Comparison of ENCODE assay signal across 17 cellular contexts in the genomic region with DNA sequence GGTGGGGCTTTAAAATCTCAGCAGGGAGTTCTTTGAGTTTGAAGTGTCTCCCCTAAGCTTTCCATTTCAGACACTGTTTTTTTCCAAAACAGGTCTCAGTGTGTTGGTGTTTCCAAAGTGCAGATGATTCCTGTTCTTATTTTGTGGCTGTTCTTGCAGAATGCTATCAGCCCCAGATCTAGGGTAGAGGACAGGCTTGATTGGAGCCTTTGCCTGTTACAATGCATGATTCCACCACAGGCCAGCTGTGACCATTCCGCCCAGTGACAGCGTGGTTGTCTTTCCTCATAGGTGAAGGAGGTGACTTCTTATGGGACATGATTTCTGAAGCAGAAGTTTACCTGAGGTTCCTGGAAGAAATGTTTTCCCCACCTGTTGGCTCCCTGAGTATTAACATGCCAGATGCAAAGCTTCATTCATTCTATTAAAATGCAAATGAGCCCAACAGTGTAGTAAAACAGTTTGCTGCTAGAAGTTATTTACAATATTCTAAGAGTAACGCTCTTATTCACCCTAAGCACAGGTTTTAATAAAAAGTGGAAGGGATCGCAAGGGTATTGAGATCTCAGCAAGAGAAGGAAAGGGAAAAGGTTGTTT. TPM values are rescaled to one million over a fixed set of nuclear protein-coding genes. Genes with fewer than 3 reads are reported as not detected.
DNase-seq lines count a peak whose midpoint lies in the region; ATAC-seq, FAIRE-seq and TF ChIP-seq lines count a peak whose summit lies in the region.
"Had no signal": no experiment of that assay in that cellular context is flagged by ENCODE, and none has a peak within 500 bp of the region (broad histone marks: within the 10 kb centered on the region; RNA-seq: fewer than 3 reads in every experiment).

No MANE protein-coding gene starts in this region.

- no peak overlapping the region for H2AFZ ChIP-seq in GM23338

- peak overlapping the region; percentile 48 for H3K4me3 Mint-ChIP-seq in GM23338
- H3K4me3 Mint-ChIP-seq: activated B cell treated with CpG ODN at 0.5 μM for 24 hours; effector memory CD8-positive, alpha-beta T cell had no signal

- WGBS in psoas muscle, 3 donors, result 90 to 93% (median 91%) methylated on average over 4 of the region's 4 CpGs

- H3K9me3 ChIP-seq in iPS-18a (ENCODE audit: control insufficient read depth, low read depth, low read length) (no peaks in the 10 kb centered on the region), psoas muscle (no peaks in the 10 kb centered on the region), tibial artery (no peaks in the 10 kb centered on the region)
- H3K9me3 ChIP-seq: SK-N-SH had no signal

- H3K9me3 Mint-ChIP-seq in GM23338, result peaks cover 3% of the 10 kb centered on the region; the same call in 1 of the 3 replicates
- H3K9me3 Mint-ChIP-seq: activated B cell treated with CpG ODN at 0.5 μM for 24 hours; effector memory CD8-positive, alpha-beta T cell had no signal

- intact Hi-C loops in psoas muscle (cut with DNase I) (no loop called here), tibial artery (cut with DNase I; ENCODE audit: low total_unique reads) (no loop called here)

- H3K4me1 ChIP-seq in GM23338 (ENCODE audit: insufficient read depth), result peaks cover 25% of the 10 kb centered on the region
- H3K4me1 ChIP-seq in iPS-18a (ENCODE audit: control insufficient read depth, low read depth, low read length), result peaks cover 25% of the 10 kb centered on the region
- H3K4me1 ChIP-seq in psoas muscle, result peaks cover 15% of the 10 kb centered on the region
- H3K4me1 ChIP-seq in tibial artery, result peaks cover 0 to 29% (median 13%) of the 10 kb centered on the region in 4 donors

- ATAC-seq in GM23338, result peak; percentile 80
- ATAC-seq in psoas muscle, result peak; percentile 34 to 65 (median 54)
- ATAC-seq: effector memory CD8-positive, alpha-beta T cell had no signal

- H3K36me3 Mint-ChIP-seq in GM23338 (ENCODE audit: low read depth), result no peaks in the 10 kb centered on the region; the same call in 2 of the 3 replicates

- peak overlapping the region; percentile 72 for H3K27ac Mint-ChIP-seq in GM23338
- H3K27ac Mint-ChIP-seq: activated B cell treated with CpG ODN at 0.5 μM for 24 hours; effector memory CD8-positive, alpha-beta T cell had no signal

- no peak for FAIRE-seq in frontal cortex (lab: Jason Lieb, UNC)
- FAIRE-seq: G401.6 had no signal

- H4K20me1 ChIP-seq in GM23338 (replicated peaks; ENCODE audit: insufficient read depth), result no peaks in the 10 kb centered on the region

- H3K4me1 Mint-ChIP-seq in GM23338, result peaks cover 31% of the 10 kb centered on the region

- H3K27ac ChIP-seq in GM23338 (ENCODE audit: low read depth), result peak overlapping the region; percentile 11; the same call in 1 of the 2 replicates
- no peak overlapping the region for H3K27ac ChIP-seq in iPS-18a (ENCODE audit: low read length)
- no peak overlapping the region for H3K27ac ChIP-seq in psoas muscle
- H3K27ac ChIP-seq in tibial artery, result no peak overlapping the region

- H3K27me3 Mint-ChIP-seq in GM23338 (ENCODE audit: insufficient read depth, low read depth, poor library complexity), result peaks cover 3% of the 10 kb centered on the region

- DNase-seq in GM23338 (ENCODE audit: low spot score), result peak; percentile 36
- DNase-seq in NCI-H526 treated with DMSO at 0.1 percent for 48 hours (lab: John Stamatoyannopoulos, UW), result peak; percentile 91
- DNase-seq in psoas muscle, result no peak
- DNase-seq in NCI-H128 (lab: John Stamatoyannopoulos, UW; ENCODE audit: unreplicated experiment), result no peak
- DNase-seq in NCI-H1417 (lab: John Stamatoyannopoulos, UW), result no peak
- DNase-seq in tibial artery, result no peak
- DNase-seq in frontal cortex (ENCODE audit: low spot score in 2 of 2), result no peak
- DNase-seq: activated B cell treated with CpG ODN at 0.5 μM for 24 hours; activated T-cell treated with anti-CD3 and anti-CD28 coated beads, Interleukin-2, amount 50 U/mL, for 1 hour; aorta; C1 segment of cervical spinal cord; effector memory CD8-positive, alpha-beta T cell; NCI-H1105; SK-N-SH had no signal

- peak overlapping the region; percentile 67 for H3K4me2 ChIP-seq in GM23338
- H3K4me2 ChIP-seq: SK-N-SH had no signal

- no peaks in the 10 kb centered on the region for H3K79me2 ChIP-seq in GM23338 (replicated peaks; ENCODE audit: insufficient read depth)

- H3K4me3 ChIP-seq in GM23338 (peak overlapping the region; percentile 23), iPS-18a (ENCODE audit: low read length) (peak overlapping the region; percentile 43), psoas muscle (peak overlapping the region; percentile 46), tibial artery (no peak overlapping the region)
- H3K4me3 ChIP-seq: lung had no signal

- no peaks in the 10 kb centered on the region for H3K27me3 ChIP-seq in GM23338 (ENCODE audit: insufficient read depth)
- no peaks in the 10 kb centered on the region for H3K27me3 ChIP-seq in iPS-18a (ENCODE audit: control insufficient read depth, insufficient read depth, low read length)
- no peaks in the 10 kb centered on the region for H3K27me3 ChIP-seq in psoas muscle (ENCODE audit: insufficient read depth in 3 of 3, low read length in 2 of 3)
- no peaks in the 10 kb centered on the region for H3K27me3 ChIP-seq in tibial artery

- no peak overlapping the region for H3K9ac ChIP-seq in iPS-18a (ENCODE audit: low read length)
- H3K9ac ChIP-seq: SK-N-SH had no signal

- TF ChIP-seq CTCF in GM23338 (conservative IDR thresholded peaks at IDR 0.05; ENCODE audit: low read depth in 2 of 2) (no peak), psoas muscle (IDR thresholded peaks at IDR 0.05) (no peak), tibial artery (IDR thresholded peaks at IDR 0.05) (no peak)

- 0 out of 2 replicates have a peak, but pooled peaks cover 2% of the 10 kb centered on the region for H3F3A ChIP-seq in GM23338 (replicated peaks; ENCODE audit: low read depth)

- H3K36me3 ChIP-seq in GM23338 (ENCODE audit: insufficient read depth) (no peaks in the 10 kb centered on the region), iPS-18a (ENCODE audit: control insufficient read depth, low read depth, low read length) (no peaks in the 10 kb centered on the region), psoas muscle (ENCODE audit: insufficient read depth in 1 of 2, low read depth in 1 of 2) (no peaks in the 10 kb centered on the region), tibial artery (no peaks in the 10 kb centered on the region)

- no peaks in the 10 kb centered on the region for H3K9me2 ChIP-seq in GM23338 (ENCODE audit: insufficient read depth)
- H3K9me2 ChIP-seq: SK-N-SH had no signal

TF ChIP-seq in GM23338, 12 proteins besides CTCF, POLR2A, EP300 and RAD21 (continues in another document):
- TF ChIP-seq POLR2AphosphoS5 (IDR thresholded peaks at IDR 0.05; ENCODE audit: low read depth), result no peak
- TF ChIP-seq, protein P1, sequence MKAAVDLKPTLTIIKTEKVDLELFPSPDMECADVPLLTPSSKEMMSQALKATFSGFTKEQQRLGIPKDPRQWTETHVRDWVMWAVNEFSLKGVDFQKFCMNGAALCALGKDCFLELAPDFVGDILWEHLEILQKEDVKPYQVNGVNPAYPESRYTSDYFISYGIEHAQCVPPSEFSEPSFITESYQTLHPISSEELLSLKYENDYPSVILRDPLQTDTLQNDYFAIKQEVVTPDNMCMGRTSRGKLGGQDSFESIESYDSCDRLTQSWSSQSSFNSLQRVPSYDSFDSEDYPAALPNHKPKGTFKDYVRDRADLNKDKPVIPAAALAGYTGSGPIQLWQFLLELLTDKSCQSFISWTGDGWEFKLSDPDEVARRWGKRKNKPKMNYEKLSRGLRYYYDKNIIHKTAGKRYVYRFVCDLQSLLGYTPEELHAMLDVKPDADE (IDR thresholded peaks at IDR 0.05), result no peak
- TF ChIP-seq, protein P2, sequence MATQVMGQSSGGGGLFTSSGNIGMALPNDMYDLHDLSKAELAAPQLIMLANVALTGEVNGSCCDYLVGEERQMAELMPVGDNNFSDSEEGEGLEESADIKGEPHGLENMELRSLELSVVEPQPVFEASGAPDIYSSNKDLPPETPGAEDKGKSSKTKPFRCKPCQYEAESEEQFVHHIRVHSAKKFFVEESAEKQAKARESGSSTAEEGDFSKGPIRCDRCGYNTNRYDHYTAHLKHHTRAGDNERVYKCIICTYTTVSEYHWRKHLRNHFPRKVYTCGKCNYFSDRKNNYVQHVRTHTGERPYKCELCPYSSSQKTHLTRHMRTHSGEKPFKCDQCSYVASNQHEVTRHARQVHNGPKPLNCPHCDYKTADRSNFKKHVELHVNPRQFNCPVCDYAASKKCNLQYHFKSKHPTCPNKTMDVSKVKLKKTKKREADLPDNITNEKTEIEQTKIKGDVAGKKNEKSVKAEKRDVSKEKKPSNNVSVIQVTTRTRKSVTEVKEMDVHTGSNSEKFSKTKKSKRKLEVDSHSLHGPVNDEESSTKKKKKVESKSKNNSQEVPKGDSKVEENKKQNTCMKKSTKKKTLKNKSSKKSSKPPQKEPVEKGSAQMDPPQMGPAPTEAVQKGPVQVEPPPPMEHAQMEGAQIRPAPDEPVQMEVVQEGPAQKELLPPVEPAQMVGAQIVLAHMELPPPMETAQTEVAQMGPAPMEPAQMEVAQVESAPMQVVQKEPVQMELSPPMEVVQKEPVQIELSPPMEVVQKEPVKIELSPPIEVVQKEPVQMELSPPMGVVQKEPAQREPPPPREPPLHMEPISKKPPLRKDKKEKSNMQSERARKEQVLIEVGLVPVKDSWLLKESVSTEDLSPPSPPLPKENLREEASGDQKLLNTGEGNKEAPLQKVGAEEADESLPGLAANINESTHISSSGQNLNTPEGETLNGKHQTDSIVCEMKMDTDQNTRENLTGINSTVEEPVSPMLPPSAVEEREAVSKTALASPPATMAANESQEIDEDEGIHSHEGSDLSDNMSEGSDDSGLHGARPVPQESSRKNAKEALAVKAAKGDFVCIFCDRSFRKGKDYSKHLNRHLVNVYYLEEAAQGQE (IDR thresholded peaks at IDR 0.05; ENCODE audit: unreplicated experiment), result no peak
- no peak for TF ChIP-seq EZH2phosphoT487 (IDR thresholded peaks at IDR 0.05; ENCODE audit: unreplicated experiment)
- peak; percentile 8; the same call in 1 of the 2 replicates for TF ChIP-seq NANOG (IDR thresholded peaks at IDR 0.05; ENCODE audit: borderline replicate concordance)
- no peak for TF ChIP-seq JUNB (IDR thresholded peaks at IDR 0.05; ENCODE audit: unreplicated experiment)

RNA-seq across cellular contexts. Expression of a gene that starts 36.9 kb away (rescaled TPM):
- total RNA-seq in GM23338 (2014; rRNA removed; shearing (Covaris generic)), result 0.03 TPM in 1 of 2 replicates, not detected in the other
- 0.42 TPM in 1 of 2 replicates, not detected in the other for polyA plus RNA-seq in GM23338 (2016; fragmentation: Nextera tagmentation; extraction: Ambion mirVana)
- total RNA-seq in psoas muscle, result 1 to 10 TPM; 1.2 to 3.8 (median 2.5) TPM
- 1 to 10 TPM in 2 of 3 donors, under 1 TPM in 1; 0.97 to 3.3 (median 1.7) TPM for polyA plus RNA-seq in psoas muscle
- total RNA-seq in frontal cortex, result 1.6 TPM

Comparison
In these comparisons a context has a peak if more than half of its experiments do, and no peak if none do; other contexts are left out.
1. DNase-seq: peak in GM23338 (single experiment) and NCI-H526 treated with DMSO at 0.1 percent for 48 hours (single experiment); none in psoas muscle (0 of 2), NCI-H128 (single experiment), NCI-H1417 (0 of 3), tibial artery (0 of 2) and frontal cortex (0 of 2).
2. H3K4me3 ChIP-seq: peak in GM23338 (single experiment), iPS-18a (single experiment) and psoas muscle (single experiment); none in tibial artery (0 of 2).